ENCODE assay signal across 4 cellular contexts in genomic region chr10:19031763-19032162, GRCh38. TPM values are rescaled to one million over a fixed set of nuclear protein-coding genes. Genes with fewer than 3 reads are reported as not detected.
"Had no signal": no experiment of that assay in that cellular context is flagged by ENCODE, and none has a peak within 500 bp of the region (broad histone marks: within the 10 kb centered on the region; RNA-seq: fewer than 3 reads in every experiment).

No MANE protein-coding gene starts in this region.

- DNase-seq: H9, HCEC 1CT, IMR-90 had no signal

RNA-seq across cellular contexts. Expression of gene MALRD1, which starts 16.8 kb away (rescaled TPM):
- total RNA-seq: K562 had no signal
